Comparison of ENCODE assay signal across 1 cellular context in the genomic region with DNA sequence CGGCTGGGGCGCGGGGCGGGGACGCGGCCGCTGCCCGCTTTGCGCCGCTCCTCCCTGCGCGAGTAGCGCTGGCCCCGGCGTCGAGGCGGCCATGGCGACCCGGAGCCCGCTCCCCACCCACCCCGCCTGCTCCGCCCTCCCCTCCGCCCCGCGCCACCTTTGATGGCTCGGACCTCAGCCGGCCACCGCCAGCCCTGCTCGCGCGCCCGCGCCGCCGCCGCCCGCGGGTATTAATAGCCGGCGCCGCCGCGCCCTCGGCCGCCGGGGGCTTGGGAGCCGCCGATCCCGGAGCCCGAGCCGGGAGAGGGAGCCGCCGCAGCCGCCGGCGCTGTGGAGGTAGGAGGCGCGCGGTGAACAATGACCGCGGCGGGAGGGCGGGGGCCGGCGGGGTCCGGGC.
TF ChIP-seq lines count a peak whose summit lies in the region.

No MANE protein-coding gene starts in this region.

TF ChIP-seq in GM12878, 131 proteins besides CTCF, POLR2A, EP300 and RAD21 (continued from another document):
- TF ChIP-seq ZBTB11 (CRISPR knock-in tag; IDR thresholded peaks at IDR 0.05) (no peak), SKIL (IDR thresholded peaks at IDR 0.05; ENCODE audit: low read depth, poor library complexity, severe bottlenecking) (no peak), MTA2 (IDR thresholded peaks at IDR 0.05; ENCODE audit: low read depth) (no peak)
